In genomic region chr19:55642153-55643002, GRCh38 we compare ENCODE assay signal across 1 cellular context.
TF ChIP-seq lines count a peak whose summit lies in the region.

No MANE protein-coding gene starts in this region.

TF ChIP-seq in K562, 482 proteins besides CTCF, POLR2A, EP300 and RAD21 (continues in another document):
- TF ChIP-seq USF1 (CRISPR knock-in tag; IDR thresholded peaks at IDR 0.05) (no peak), HDAC1 (IDR thresholded peaks at IDR 0.05) (0 out of 4 replicates have a peak, but pooled peaks of 1 of the 2 experiments have one; percentile 41), E2F6 (IDR thresholded peaks at IDR 0.05; ENCODE audit: borderline replicate concordance in 1 of 2, extremely low read depth in 1 of 2, insufficient read depth in 1 of 2, insufficient read length in 1 of 2, low read depth in 1 of 2, low read length in 1 of 2, poor library complexity in 1 of 2, severe bottlenecking in 1 of 2) (peak; percentile 54 to 75), PKNOX1 (IDR thresholded peaks at IDR 0.05) (peak; percentile 10; the same call in 1 of the 2 replicates), ZFX (CRISPR knock-in tag; IDR thresholded peaks at IDR 0.05) (0 out of 2 replicates have a peak, but pooled peaks have one; percentile 5), ZNF76 (CRISPR knock-in tag; IDR thresholded peaks at IDR 0.05; ENCODE audit: borderline replicate concordance) (no peak), RAD51 (IDR thresholded peaks at IDR 0.05; ENCODE audit: borderline replicate concordance, low read depth) (no peak), SMAD2 (IDR thresholded peaks at IDR 0.05; ENCODE audit: low read depth, low read length) (no peak), PHTF2 (CRISPR knock-in tag; IDR thresholded peaks at IDR 0.05) (no peak), CHCHD3 (CRISPR knock-in tag; IDR thresholded peaks at IDR 0.05) (no peak), KDM1A (IDR thresholded peaks at IDR 0.05) (peak; percentile 87 to 89; a peak in 2 of 4 replicates), ZNF644 (tag; IDR thresholded peaks at IDR 0.05; ENCODE audit: low read depth) (no peak), MGA (IDR thresholded peaks at IDR 0.05) (peak; percentile 21; the same call in 1 of the 2 replicates), MBD1 (CRISPR knock-in tag; IDR thresholded peaks at IDR 0.05) (peak; percentile 29; the same call in 1 of the 2 replicates), ZNF217 (CRISPR knock-in tag; IDR thresholded peaks at IDR 0.05) (no peak), RFX7 (CRISPR knock-in tag; IDR thresholded peaks at IDR 0.05) (no peak), REST (CRISPR knock-in tag; IDR thresholded peaks at IDR 0.05; ENCODE audit: low read depth) (0 out of 2 replicates have a peak, but pooled peaks have one; percentile 29), RFX5 (IDR thresholded peaks at IDR 0.05; ENCODE audit: low read depth, low read length) (no peak), ZBTB7A (IDR thresholded peaks at IDR 0.05; ENCODE audit: borderline replicate concordance, control insufficient read depth, low read depth, low read length) (peak; percentile 49; the same call in 1 of the 2 replicates), SMAD3 (CRISPR knock-in tag; conservative IDR thresholded peaks at IDR 0.05) (0 out of 2 replicates have a peak, but pooled peaks have one; percentile 21), ZBTB33 (CRISPR knock-in tag; IDR thresholded peaks at IDR 0.05) (peak; percentile 87), SNRNP70 (optimal IDR thresholded peaks at IDR 0.05; ENCODE audit: low read depth, low read length) (no peak), JUNB (CRISPR knock-in tag; conservative IDR thresholded peaks at IDR 0.05) (no peak), POLR2G (IDR thresholded peaks at IDR 0.05; ENCODE audit: low read depth, low read length) (peak; percentile 80), ZNF696 (CRISPR knock-in tag; conservative IDR thresholded peaks at IDR 0.05) (no peak)
